In genomic region chr3:12159227-12159601, GRCh38 we compare ENCODE assay signal across 10 cellular contexts. TPM values are rescaled to one million over a fixed set of nuclear protein-coding genes. Genes with fewer than 3 reads are reported as not detected.
DNase-seq lines count a peak whose midpoint lies in the region; ATAC-seq lines count a peak whose summit lies in the region.
"Had no signal": no experiment of that assay in that cellular context is flagged by ENCODE, and none has a peak within 500 bp of the region (broad histone marks: within the 10 kb centered on the region; RNA-seq: fewer than 3 reads in every experiment).

No MANE protein-coding gene starts in this region.

- no peaks in the 10 kb centered on the region for H3K4me1 Mint-ChIP-seq in activated CD4-positive, alpha-beta memory T cell treated with anti-CD3 and anti-CD28 coated beads for 36 hours (ENCODE audit: low read depth)

- no peaks in the 10 kb centered on the region for H3K36me3 Mint-ChIP-seq in activated CD4-positive, alpha-beta memory T cell treated with anti-CD3 and anti-CD28 coated beads for 36 hours

- CTCF ChIA-PET in activated CD4-positive, alpha-beta memory T cell treated with anti-CD3 and anti-CD28 coated beads for 36 hours (lab: Charles Lee): no interaction called here

- H3K27me3 Mint-ChIP-seq in activated CD4-positive, alpha-beta memory T cell treated with anti-CD3 and anti-CD28 coated beads for 36 hours: peaks cover 10% of the 10 kb centered on the region

- H3K9me3 Mint-ChIP-seq in activated CD4-positive, alpha-beta memory T cell treated with anti-CD3 and anti-CD28 coated beads for 36 hours: no peaks in the 10 kb centered on the region

- ATAC-seq in HG03571 (IDR thresholded peaks at IDR 0.05; ENCODE audit: unreplicated experiment): no peak

- peak overlapping the region in 1 of 2 donors; percentile 72 for H3K4me3 ChIP-seq in stomach smooth muscle (ENCODE audit: low read length in 2 of 2)

- intact Hi-C loops in activated CD4-positive, alpha-beta memory T cell treated with anti-CD3 and anti-CD28 coated beads for 36 hours (cut with micrococcal nuclease): no loop called here

- no peak overlapping the region for H3K27ac ChIP-seq in stomach smooth muscle (ENCODE audit: low read length)

- no peaks in the 10 kb centered on the region for H3K36me3 ChIP-seq in stomach smooth muscle (ENCODE audit: control insufficient read depth in 2 of 2, insufficient read depth in 2 of 2, low read length in 2 of 2)

- POLR2A ChIA-PET in activated CD4-positive, alpha-beta memory T cell treated with anti-CD3 and anti-CD28 coated beads for 36 hours (lab: Charles Lee): no interaction called here

- DNase-seq in NCI-H1092 treated with DMSO at 0.1 percent for 48 hours (lab: John Stamatoyannopoulos, UW): peak; percentile 66
- peak; percentile 47 for DNase-seq in cerebellar cortex (ENCODE audit: low spot score)
- DNase-seq in islet precursor cell: peak; percentile 61
- no peak for DNase-seq in activated effector memory CD4-positive, alpha-beta T cell treated with Interleukin-2 at 50 U/mL for 16 hours
- DNase-seq in RKO (ENCODE audit: low spot score): no peak
- no peak for DNase-seq in activated CD4-positive, alpha-beta memory T cell treated with anti-CD3 and anti-CD28 coated beads for 36 hours
- DNase-seq: cerebellar nuclear complex; stimulated activated CD4-positive, alpha-beta T cell treated with anti-CD3 and anti-CD28 coated beads, Interleukin-4, amount 100 ng/mL, for 1 hour had no signal

- H3K4me3 Mint-ChIP-seq in activated CD4-positive, alpha-beta memory T cell treated with anti-CD3 and anti-CD28 coated beads for 36 hours: no peak overlapping the region

- H3K4me1 ChIP-seq in stomach smooth muscle (ENCODE audit: control insufficient read depth, insufficient read depth, low read length): peaks cover 7% of the 10 kb centered on the region

- H3K27me3 ChIP-seq in stomach smooth muscle (ENCODE audit: control insufficient read depth in 1 of 2, insufficient read depth in 2 of 2, low read length in 2 of 2): peaks cover 6 to 10% of the 10 kb centered on the region in 2 donors

- no peaks in the 10 kb centered on the region for H3K9me3 ChIP-seq in stomach smooth muscle (ENCODE audit: control insufficient read depth in 2 of 2, low read length in 2 of 2)

- peak overlapping the region; percentile 21 to 34 for H3K9ac ChIP-seq in stomach smooth muscle (ENCODE audit: low read length in 2 of 2)

- no peak overlapping the region for H3K27ac Mint-ChIP-seq in activated CD4-positive, alpha-beta memory T cell treated with anti-CD3 and anti-CD28 coated beads for 36 hours

RNA-seq across cellular contexts. Expression of gene TIMP4, which starts 0.5 kb away (rescaled TPM):
- total RNA-seq in activated CD4-positive, alpha-beta memory T cell treated with anti-CD3 and anti-CD28 coated beads for 36 hours: under 1 TPM; 0.36 to 0.50 TPM

Comparison
In these comparisons a context has a peak if more than half of its experiments do, and no peak if none do; other contexts are left out.
1. DNase-seq: peak in NCI-H1092 treated with DMSO at 0.1 percent for 48 hours (single experiment), cerebellar cortex (single experiment) and islet precursor cell (single experiment); none in activated effector memory CD4-positive, alpha-beta T cell treated with Interleukin-2 at 50 U/mL for 16 hours (single experiment), RKO (single experiment) and activated CD4-positive, alpha-beta memory T cell treated with anti-CD3 and anti-CD28 coated beads for 36 hours (single experiment).